In the genomic region with DNA sequence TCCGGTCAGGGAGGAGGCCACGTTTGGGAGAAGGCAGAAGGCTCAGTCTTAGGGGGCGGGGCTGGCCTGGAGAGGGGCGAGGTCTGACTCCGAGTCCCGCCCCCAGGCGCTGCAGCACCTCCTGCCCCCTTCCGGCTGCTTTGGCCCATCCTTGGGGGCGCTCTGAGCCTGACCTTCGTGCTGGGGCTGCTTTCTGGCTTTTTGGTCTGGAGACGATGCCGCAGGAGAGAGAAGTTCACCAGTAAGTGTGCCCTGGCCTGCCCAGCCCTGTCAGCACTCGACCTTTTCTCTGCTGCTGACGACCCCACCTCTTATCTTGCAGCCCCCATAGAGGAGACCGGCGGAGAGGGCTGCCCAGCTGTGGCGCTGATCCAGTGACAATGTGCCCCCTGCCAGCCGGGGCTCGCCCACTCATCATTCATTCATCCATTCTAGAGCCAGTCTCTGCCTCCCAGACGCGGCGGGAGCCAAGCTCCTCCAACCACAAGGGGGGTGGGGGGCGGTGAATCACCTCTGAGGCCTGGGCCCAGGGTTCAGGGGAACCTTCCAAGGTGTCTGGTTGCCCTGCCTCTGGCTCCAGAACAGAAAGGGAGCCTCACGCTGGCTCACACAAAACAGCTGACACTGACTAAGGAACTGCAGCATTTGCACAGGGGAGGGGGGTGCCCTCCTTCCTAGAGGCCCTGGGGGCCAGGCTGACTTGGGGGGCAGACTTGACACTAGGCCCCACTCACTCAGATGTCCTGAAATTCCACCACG, we compare ENCODE assay signal across 8 cellular contexts. TPM values are rescaled to one million over a fixed set of nuclear protein-coding genes. Genes with fewer than 3 reads are reported as not detected.
A peak's percentile ranks its signal among the peaks of the same experiment; 100 is the strongest.
DNase-seq lines count a peak whose midpoint lies in the region; ATAC-seq and TF ChIP-seq lines count a peak whose summit lies in the region.

No MANE protein-coding gene starts in this region.

- TF ChIP-seq CTCF in BE2C (IDR thresholded peaks at IDR 0.05; ENCODE audit: low read depth, low read length) = peak; percentile 44; the same call in 1 of the 2 replicates
- peak; percentile 97 for TF ChIP-seq CTCF in HEK293 (tag by site-specific recombination; IDR thresholded peaks at IDR 0.05)
- peak in 5 of 6 experiments; percentile 18 to 50 (median 36) for TF ChIP-seq CTCF in Peyer's patch (IDR thresholded peaks at IDR 0.05)

- no peaks in the 10 kb centered on the region for H3K27me3 ChIP-seq in BE2C
- H3K27me3 ChIP-seq in Peyer's patch = no peaks in the 10 kb centered on the region

- peak overlapping the region; percentile 88 for H3K4me3 Mint-ChIP-seq in natural killer cell treated with Interleukin-12 subunit alpha and Interleukin-12 subunit beta and Interleukin-15 and Interleukin-18, amount 100 ng/mL, for 72 hours

- peak; percentile 44 to 56 for ATAC-seq in natural killer cell treated with Interleukin-12 subunit alpha and Interleukin-12 subunit beta and Interleukin-15 and Interleukin-18, amount 100 ng/mL, for 72 hours
- ATAC-seq in stimulated activated naive CD8-positive, alpha-beta T cell treated with anti-CD3 and anti-CD28 coated beads, Interleukin-15, Interleukin-2, amounts not matched to agents 100 U/mL and 50 U/mL, for 24 hours = peak; percentile 55
- no peak for ATAC-seq in GM18511 (IDR thresholded peaks at IDR 0.05; ENCODE audit: unreplicated experiment)

- H3K4me1 ChIP-seq in BE2C = peaks cover 20% of the 10 kb centered on the region
- peaks cover 21% of the 10 kb centered on the region for H3K4me1 ChIP-seq in HEK293 (ENCODE audit: control insufficient read depth, insufficient read depth, low read length)
- H3K4me1 ChIP-seq in Peyer's patch = peaks cover 11 to 49% (median 27%) of the 10 kb centered on the region in 4 donors

- TF ChIP-seq POLR2A in Peyer's patch (IDR thresholded peaks at IDR 0.05) = no peak

- H3K36me3 Mint-ChIP-seq in natural killer cell treated with Interleukin-12 subunit alpha and Interleukin-12 subunit beta and Interleukin-15 and Interleukin-18, amount 100 ng/mL, for 72 hours = no peaks in the 10 kb centered on the region

- H3K36me3 ChIP-seq in BE2C (peaks cover 11% of the 10 kb centered on the region), HEK293 (ENCODE audit: control insufficient read depth in 2 of 2, insufficient read depth in 1 of 2, low read length in 2 of 2) (peaks cover 0 to 14% of the 10 kb centered on the region in 2 experiments; a peak in 1 of 3 replicates), Peyer's patch (peaks cover 0 to 10% (median 0%) of the 10 kb centered on the region in 3 donors)

- no peaks in the 10 kb centered on the region for H3K9me3 ChIP-seq in BE2C
- H3K9me3 ChIP-seq in HEK293 (ENCODE audit: control insufficient read depth, insufficient read depth, low read depth, low read length) = no peaks in the 10 kb centered on the region
- no peaks in the 10 kb centered on the region for H3K9me3 ChIP-seq in Peyer's patch

- H3K27me3 Mint-ChIP-seq in natural killer cell treated with Interleukin-12 subunit alpha and Interleukin-12 subunit beta and Interleukin-15 and Interleukin-18, amount 100 ng/mL, for 72 hours = no peaks in the 10 kb centered on the region

- H3K27ac Mint-ChIP-seq in natural killer cell treated with Interleukin-12 subunit alpha and Interleukin-12 subunit beta and Interleukin-15 and Interleukin-18, amount 100 ng/mL, for 72 hours = peak overlapping the region; percentile 87 to 90

- H3K4me3 ChIP-seq in BE2C (ENCODE audit: low read depth, low read length) (peak overlapping the region; percentile 56), HEK293 (ENCODE audit: low read depth, low read length) (peak overlapping the region; percentile 75), Peyer's patch (peak overlapping the region; percentile 59 to 79 (median 66))

- POLR2A ChIA-PET in HEK293 (lab: Yijun Ruan, JAX) = interaction anchor here (0.6 to 11.9 kb wide), 17 partner anchors 9 to 321 kb away, joined by 3 to 247 read pairs (median 6); a partner anchor contains a TSS

- H3K27ac ChIP-seq in HEK293 (ENCODE audit: extremely low read depth, low read depth, low read length) = peak overlapping the region; percentile 54
- H3K27ac ChIP-seq in Peyer's patch = peak overlapping the region; percentile 88 to 99 (median 96)

- no peaks in the 10 kb centered on the region for H3K9me3 Mint-ChIP-seq in natural killer cell treated with Interleukin-12 subunit alpha and Interleukin-12 subunit beta and Interleukin-15 and Interleukin-18, amount 100 ng/mL, for 72 hours

- peaks cover 32% of the 10 kb centered on the region in 2 donors for H3K4me1 Mint-ChIP-seq in natural killer cell treated with Interleukin-12 subunit alpha and Interleukin-12 subunit beta and Interleukin-15 and Interleukin-18, amount 100 ng/mL, for 72 hours (ENCODE audit: low read depth in 2 of 2)

- DNase-seq in BE2C (peak; percentile 84), Peyer's patch (peak; percentile 86 to 93 (median 88)), activated T-helper 1 cell treated with Interleukin-2 at 50 U/mL for 16 hours (ENCODE audit: low read depth) (peak; percentile 61), fibroblast of gingiva (ENCODE audit: low read depth) (peak; percentile 86)
- peak; percentile 79 for DNase-seq in natural killer cell treated with Interleukin-12 subunit alpha and Interleukin-12 subunit beta and Interleukin-15 and Interleukin-18, amount 100 ng/mL, for 72 hours (ENCODE audit: low spot score)
- DNase-seq in stimulated activated naive CD8-positive, alpha-beta T cell treated with anti-CD3 and anti-CD28 coated beads, Interleukin-15, Interleukin-2, amounts not matched to agents 100 U/mL and 50 U/mL, for 24 hours = peak; percentile 91

- CTCF ChIA-PET in HEK293 (lab: Yijun Ruan, JAX) = interaction anchor here (0.6 to 4.1 kb wide), 9 partner anchors 10 to 69 kb away, joined by 3 to 41 read pairs (median 3); no protein-coding TSS in a partner anchor

TF ChIP-seq in HEK293, 187 proteins besides CTCF, POLR2A, EP300 and RAD21 (continues in another document):
- TF ChIP-seq, protein P1, sequence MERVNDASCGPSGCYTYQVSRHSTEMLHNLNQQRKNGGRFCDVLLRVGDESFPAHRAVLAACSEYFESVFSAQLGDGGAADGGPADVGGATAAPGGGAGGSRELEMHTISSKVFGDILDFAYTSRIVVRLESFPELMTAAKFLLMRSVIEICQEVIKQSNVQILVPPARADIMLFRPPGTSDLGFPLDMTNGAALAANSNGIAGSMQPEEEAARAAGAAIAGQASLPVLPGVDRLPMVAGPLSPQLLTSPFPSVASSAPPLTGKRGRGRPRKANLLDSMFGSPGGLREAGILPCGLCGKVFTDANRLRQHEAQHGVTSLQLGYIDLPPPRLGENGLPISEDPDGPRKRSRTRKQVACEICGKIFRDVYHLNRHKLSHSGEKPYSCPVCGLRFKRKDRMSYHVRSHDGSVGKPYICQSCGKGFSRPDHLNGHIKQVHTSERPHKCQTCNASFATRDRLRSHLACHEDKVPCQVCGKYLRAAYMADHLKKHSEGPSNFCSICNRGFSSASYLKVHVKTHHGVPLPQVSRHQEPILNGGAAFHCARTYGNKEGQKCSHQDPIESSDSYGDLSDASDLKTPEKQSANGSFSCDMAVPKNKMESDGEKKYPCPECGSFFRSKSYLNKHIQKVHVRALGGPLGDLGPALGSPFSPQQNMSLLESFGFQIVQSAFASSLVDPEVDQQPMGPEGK (tag by site-specific recombination; IDR thresholded peaks at IDR 0.05) = peak; percentile 73
- TF ChIP-seq ZNF707 (tag by site-specific recombination; IDR thresholded peaks at IDR 0.05) (no peak), ZFP3 (tag by site-specific recombination; IDR thresholded peaks at IDR 0.05; ENCODE audit: low read depth) (no peak), YY1 (tag by site-specific recombination; IDR thresholded peaks at IDR 0.05) (no peak)
- TF ChIP-seq, protein P2, sequence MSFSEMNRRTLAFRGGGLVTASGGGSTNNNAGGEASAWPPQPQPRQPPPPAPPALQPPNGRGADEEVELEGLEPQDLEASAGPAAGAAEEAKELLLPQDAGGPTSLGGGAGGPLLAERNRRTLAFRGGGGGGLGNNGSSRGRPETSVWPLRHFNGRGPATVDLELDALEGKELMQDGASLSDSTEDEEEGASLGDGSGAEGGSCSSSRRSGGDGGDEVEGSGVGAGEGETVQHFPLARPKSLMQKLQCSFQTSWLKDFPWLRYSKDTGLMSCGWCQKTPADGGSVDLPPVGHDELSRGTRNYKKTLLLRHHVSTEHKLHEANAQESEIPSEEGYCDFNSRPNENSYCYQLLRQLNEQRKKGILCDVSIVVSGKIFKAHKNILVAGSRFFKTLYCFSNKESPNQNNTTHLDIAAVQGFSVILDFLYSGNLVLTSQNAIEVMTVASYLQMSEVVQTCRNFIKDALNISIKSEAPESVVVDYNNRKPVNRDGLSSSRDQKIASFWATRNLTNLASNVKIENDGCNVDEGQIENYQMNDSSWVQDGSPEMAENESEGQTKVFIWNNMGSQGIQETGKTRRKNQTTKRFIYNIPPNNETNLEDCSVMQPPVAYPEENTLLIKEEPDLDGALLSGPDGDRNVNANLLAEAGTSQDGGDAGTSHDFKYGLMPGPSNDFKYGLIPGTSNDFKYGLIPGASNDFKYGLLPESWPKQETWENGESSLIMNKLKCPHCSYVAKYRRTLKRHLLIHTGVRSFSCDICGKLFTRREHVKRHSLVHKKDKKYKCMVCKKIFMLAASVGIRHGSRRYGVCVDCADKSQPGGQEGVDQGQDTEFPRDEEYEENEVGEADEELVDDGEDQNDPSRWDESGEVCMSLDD (tag by site-specific recombination; IDR thresholded peaks at IDR 0.05) = peak; percentile 69; the same call in 1 of the 2 replicates

RNA-seq across cellular contexts. Expression of a gene that starts 1.5 kb away (rescaled TPM):
- 21.0 TPM for polyA plus RNA-seq in BE2C (2012; ENCODE audit: insufficient read depth, insufficient read length, low read depth)
- 10 to 100 TPM in 3 of 4 donors, 1 to 10 TPM in 1; 4.1 to 56.4 (median 39.8) TPM for total RNA-seq in Peyer's patch
- 1 to 10 TPM; 6.4 to 6.5 TPM for total RNA-seq in natural killer cell treated with Interleukin-12 subunit alpha and Interleukin-12 subunit beta and Interleukin-15 and Interleukin-18, amount 100 ng/mL, for 72 hours

RNA-seq across cellular contexts. Expression of a gene that starts 2.1 kb away (rescaled TPM):
- polyA plus RNA-seq in BE2C (2012; ENCODE audit: insufficient read depth, insufficient read length, low read depth) = 235 TPM
- total RNA-seq in Peyer's patch = 10 to 100 TPM; 14.0 to 38.0 (median 34.1) TPM
- total RNA-seq in natural killer cell treated with Interleukin-12 subunit alpha and Interleukin-12 subunit beta and Interleukin-15 and Interleukin-18, amount 100 ng/mL, for 72 hours = 10 to 100 TPM; 14.3 to 18.4 TPM

RNA-seq across cellular contexts. Expression of a gene that starts 2.2 kb away (rescaled TPM):
- 49.2 TPM for polyA plus RNA-seq in BE2C (2012; ENCODE audit: insufficient read depth, insufficient read length, low read depth)
- 10 to 100 TPM in 3 of 4 donors, 1 to 10 TPM in 1; 9.6 to 64.4 (median 27.1) TPM for total RNA-seq in Peyer's patch
- total RNA-seq in natural killer cell treated with Interleukin-12 subunit alpha and Interleukin-12 subunit beta and Interleukin-15 and Interleukin-18, amount 100 ng/mL, for 72 hours = 10 to 100 TPM; 33.6 to 58.8 TPM

RNA-seq across cellular contexts. Expression of a gene that starts 3.6 kb away (rescaled TPM):
- not detected for polyA plus RNA-seq in BE2C (2012; ENCODE audit: insufficient read depth, insufficient read length, low read depth)
- total RNA-seq in Peyer's patch = not detected
- total RNA-seq in natural killer cell treated with Interleukin-12 subunit alpha and Interleukin-12 subunit beta and Interleukin-15 and Interleukin-18, amount 100 ng/mL, for 72 hours = not detected

RNA-seq across cellular contexts. Expression of a gene that starts 8.9 kb away (rescaled TPM):
- 0.91 TPM for polyA plus RNA-seq in BE2C (2012; ENCODE audit: insufficient read depth, insufficient read length, low read depth)
- 1 to 10 TPM in 3 of 4 donors, under 1 TPM in 1; 0.76 to 2.5 (median 1.2) TPM for total RNA-seq in Peyer's patch
- total RNA-seq in natural killer cell treated with Interleukin-12 subunit alpha and Interleukin-12 subunit beta and Interleukin-15 and Interleukin-18, amount 100 ng/mL, for 72 hours = under 1 TPM in 1 of 2 donors, not detected in 1; 0.47 TPM

Comparison
In these comparisons a context has a peak if more than half of its experiments do, and no peak if none do; other contexts are left out.
1. CTCF ChIP-seq: peak in every context shown above with its lines; median percentile 97 in HEK293; 44 in BE2C; 36 in Peyer's patch.